In the genomic region with DNA sequence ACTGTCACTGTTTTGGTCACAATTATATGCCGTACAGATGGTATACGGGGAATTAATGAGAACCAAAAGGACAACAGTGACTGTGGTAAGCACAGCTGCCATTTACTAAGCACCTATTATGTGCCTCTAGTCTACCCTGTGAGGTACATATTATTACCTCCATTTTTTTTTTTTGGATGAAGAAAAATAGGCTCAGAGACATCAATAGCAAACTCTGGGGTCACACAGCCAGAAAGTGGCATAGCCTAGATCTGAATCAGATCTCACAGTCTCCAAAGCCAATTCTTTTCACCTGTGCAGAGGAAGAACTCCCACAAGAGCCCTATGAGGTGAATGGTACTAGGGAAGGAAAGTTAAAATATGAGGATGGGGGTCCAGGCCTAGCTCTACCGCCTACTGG, we compare ENCODE assay signal across 14 cellular contexts.
"Had no signal": no experiment of that assay in that cellular context is flagged by ENCODE, and none has a peak within 500 bp of the region (broad histone marks: within the 10 kb centered on the region; RNA-seq: fewer than 3 reads in every experiment).

No MANE protein-coding gene starts in this region.

- H3K27ac Mint-ChIP-seq: naive thymus-derived CD4-positive, alpha-beta T cell; progenitor cell of endocrine pancreas had no signal

- H3K4me3 ChIP-seq: breast epithelium, right lobe of liver had no signal

- H3K9me3 ChIP-seq: breast epithelium, right lobe of liver had no signal

- DNase-seq: activated CD4-positive, alpha-beta T cell treated with anti-CD3 and anti-CD28 coated beads for 1 hour; activated CD4-positive, alpha-beta T cell treated with anti-CD3 and anti-CD28 coated beads, Interleukin-2, amount 50 U/mL, for 48 hours; activated effector memory CD4-positive, alpha-beta T cell treated with anti-CD3 and anti-CD28 coated beads, Interleukin-2, amount 50 U/mL, for 16 hours; activated T-cell treated with anti-CD3 and anti-CD28 coated beads, Interleukin-2, amount 50 U/mL, for 4 hours; foreskin melanocyte; naive thymus-derived CD4-positive, alpha-beta T cell; stimulated activated CD4-positive, alpha-beta T cell treated with anti-CD3 and anti-CD28 coated beads, Interleukin-12 subunit alpha, Interleukin-12 subunit beta, amount 100 ng/mL, for 4 hours; stimulated activated CD4-positive, alpha-beta T cell treated with anti-CD3 and anti-CD28 coated beads, Interleukin-2, amount 100 ng/mL, for 48 hours; stimulated activated naive CD4-positive, alpha-beta T cell treated with Interleukin-2 at 50 U/mL for 16 hours; T1000 had no signal

- H3K9me3 Mint-ChIP-seq: activated naive CD4-positive, alpha-beta T cell treated with anti-CD3 and anti-CD28 coated beads, Interleukin-2, amount 50 U/mL, for 72 hours; activated T-cell treated with anti-CD3 and anti-CD28 coated beads, Interleukin-2, amount 50 U/mL, for 4 hours; naive thymus-derived CD4-positive, alpha-beta T cell had no signal

- H3K36me3 Mint-ChIP-seq: activated naive CD4-positive, alpha-beta T cell treated with anti-CD3 and anti-CD28 coated beads, Interleukin-2, amount 50 U/mL, for 72 hours had no signal

- H3K27me3 ChIP-seq: breast epithelium, right lobe of liver had no signal

- ATAC-seq: activated naive CD4-positive, alpha-beta T cell treated with anti-CD3 and anti-CD28 coated beads, Interleukin-2, amount 50 U/mL, for 72 hours; activated T-cell treated with anti-CD3 and anti-CD28 coated beads, Interleukin-2, amount 50 U/mL, for 4 hours; naive thymus-derived CD4-positive, alpha-beta T cell had no signal

- H3K4me3 Mint-ChIP-seq: activated T-cell treated with anti-CD3 and anti-CD28 coated beads, Interleukin-2, amount 50 U/mL, for 4 hours; naive thymus-derived CD4-positive, alpha-beta T cell had no signal

- H3K27me3 Mint-ChIP-seq: naive thymus-derived CD4-positive, alpha-beta T cell; progenitor cell of endocrine pancreas had no signal

- H3K36me3 ChIP-seq: breast epithelium, right lobe of liver had no signal
